Comparison of ENCODE assay signal across 1 cellular context in the genomic region with DNA sequence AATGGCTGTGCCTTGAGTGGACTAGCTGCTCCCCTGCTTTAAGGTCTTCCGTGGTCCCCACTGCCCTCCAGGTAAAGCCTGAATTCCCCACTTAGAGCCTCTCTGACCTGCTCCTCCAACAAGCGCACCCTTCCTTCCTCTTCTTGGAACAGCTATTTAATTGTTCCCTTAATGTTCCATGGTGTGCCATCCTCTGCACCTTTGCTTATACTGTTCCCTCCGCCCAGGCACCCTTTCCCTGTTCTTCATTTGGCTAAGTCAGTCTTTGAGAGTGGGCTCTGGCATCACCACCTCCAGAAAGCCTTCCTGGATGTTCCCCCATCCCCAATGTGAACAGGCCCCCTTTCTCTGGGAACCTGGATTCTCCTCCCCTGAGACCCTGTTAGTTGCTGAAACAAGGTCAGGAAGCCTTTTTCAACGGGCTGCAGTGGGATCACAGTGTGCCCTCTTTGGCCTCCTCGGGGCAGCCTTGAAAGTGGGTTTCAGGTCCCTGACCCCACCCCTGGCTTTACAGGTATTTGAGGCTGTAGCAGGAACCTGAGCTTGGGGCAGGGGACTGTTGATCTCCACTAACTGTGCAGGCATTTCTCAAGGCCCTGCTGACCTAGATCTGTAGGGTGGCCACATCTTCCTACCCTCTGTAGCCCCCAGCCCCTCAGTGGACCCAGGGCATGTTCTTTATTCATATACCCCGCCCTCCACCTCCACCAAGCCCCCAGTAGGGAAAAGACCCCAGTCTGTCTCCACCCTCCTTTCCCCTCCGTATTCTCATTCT.
TF ChIP-seq lines count a peak whose summit lies in the region.

No MANE protein-coding gene starts in this region.

TF ChIP-seq in IMR-90, 13 proteins besides CTCF, POLR2A, EP300 and RAD21:
- TF ChIP-seq SMC3 (IDR thresholded peaks at IDR 0.05; ENCODE audit: low read depth, low read length) = no peak
